ENCODE assay signal across 9 cellular contexts in genomic region chr9:137071282-137071681, GRCh38. TPM values are rescaled to one million over a fixed set of nuclear protein-coding genes. Genes with fewer than 3 reads are reported as not detected.
DNase-seq lines count a peak whose midpoint lies in the region; ATAC-seq, FAIRE-seq and TF ChIP-seq lines count a peak whose summit lies in the region.
"Had no signal": no experiment of that assay in that cellular context is flagged by ENCODE, and none has a peak within 500 bp of the region (broad histone marks: within the 10 kb centered on the region; RNA-seq: fewer than 3 reads in every experiment).

No MANE protein-coding gene starts in this region.

- 83% methylated on average over 2 of the region's 2 CpGs; no CpG with 5 or more reads in 1 of the 2 donors for WGBS in esophagus squamous epithelium, 2 donors
- WGBS in psoas muscle, 3 donors = 68 to 86% (median 85%) methylated on average over 2 of the region's 2 CpGs

- no peak for FAIRE-seq in urothelium cell line (lab: Jason Lieb, UNC)

- DNase-seq in H7 = no peak
- DNase-seq in RWPE1 (ENCODE audit: low spot score) = no peak
- no peak for DNase-seq in esophagus squamous epithelium (lab: John Stamatoyannopoulos, UW)
- DNase-seq in psoas muscle = peak in 1 of 2 donors; percentile 7
- DNase-seq in NCI-H187 (lab: John Stamatoyannopoulos, UW) = no peak
- no peak for DNase-seq in glomerular visceral epithelial cell (ENCODE audit: extremely low spot score)
- DNase-seq in urothelium cell line (ENCODE audit: low spot score) = no peak
- DNase-seq in H4 (ENCODE audit: low spot score) = no peak

- CTCF ChIA-PET in RWPE1 (lab: Yijun Ruan, JAX) = interaction anchor here (0.5 to 6.0 kb wide), 6 partner anchors 19 to 301 kb away, joined by 3 to 31 read pairs (median 13); partner anchors contain the start of gene ABCA2

- H3K4me1 ChIP-seq in esophagus squamous epithelium (peaks cover 29 to 52% (median 31%) of the 10 kb centered on the region in 3 donors), psoas muscle (peaks cover 4% of the 10 kb centered on the region)

- no peaks in the 10 kb centered on the region for H3K27me3 ChIP-seq in H7 (ENCODE audit: control insufficient read depth, insufficient read depth, low read length)
- H3K27me3 ChIP-seq in esophagus squamous epithelium = peaks cover 0 to 23% (median 0%) of the 10 kb centered on the region in 4 donors
- peaks cover 0 to 10% (median 5%) of the 10 kb centered on the region in 3 donors for H3K27me3 ChIP-seq in psoas muscle (ENCODE audit: insufficient read depth in 3 of 3, low read length in 2 of 3)

- TF ChIP-seq CTCF in RWPE1 (conservative IDR thresholded peaks at IDR 0.05; ENCODE audit: low read depth) = no peak
- no peak for TF ChIP-seq CTCF in esophagus squamous epithelium (IDR thresholded peaks at IDR 0.05)
- no peak for TF ChIP-seq CTCF in psoas muscle (IDR thresholded peaks at IDR 0.05)

- TF ChIP-seq POLR2A in esophagus squamous epithelium (IDR thresholded peaks at IDR 0.05) = no peak

- peak overlapping the region; percentile 41 for H3K4me3 ChIP-seq in H7 (ENCODE audit: insufficient read depth, low read depth, low read length)
- peak overlapping the region in 1 of 4 donors; percentile 79 for H3K4me3 ChIP-seq in esophagus squamous epithelium
- H3K4me3 ChIP-seq in psoas muscle = peak overlapping the region; percentile 58

- intact Hi-C loops in esophagus squamous epithelium (cut with DNase I) (no loop called here), psoas muscle (cut with DNase I) (no loop called here)

- ATAC-seq in psoas muscle = peak in 2 of 4 donors; percentile 0 to 5

- H3K36me3 ChIP-seq in H7 (replicated peaks; ENCODE audit: control insufficient read depth, insufficient read depth, low read length) (no peaks in the 10 kb centered on the region), esophagus squamous epithelium (no peaks in the 10 kb centered on the region), psoas muscle (ENCODE audit: insufficient read depth in 1 of 2, low read depth in 1 of 2) (no peaks in the 10 kb centered on the region)

- POLR2A ChIA-PET in RWPE1 (lab: Yijun Ruan, JAX; ENCODE audit: low non-redundant PET) = interaction anchor here (0.6 to 1.4 kb wide), 3 partner anchors 17 to 190 kb away, joined by 3 to 4 read pairs (median 3); no protein-coding TSS in a partner anchor

- H3K9me3 ChIP-seq in esophagus squamous epithelium = no peaks in the 10 kb centered on the region
- no peaks in the 10 kb centered on the region for H3K9me3 ChIP-seq in psoas muscle

- H3K27ac ChIP-seq in RWPE1 = peak overlapping the region; percentile 85
- peak overlapping the region; percentile 51 to 84 (median 73) for H3K27ac ChIP-seq in esophagus squamous epithelium
- no peak overlapping the region for H3K27ac ChIP-seq in psoas muscle

RNA-seq across cellular contexts. Expression of gene SAPCD2, which starts 0.9 kb away (rescaled TPM):
- 59.7 and 59.9 TPM in 2 replicates for total RNA-seq in H7 (2014; rRNA removed; shearing (Covaris generic))
- 10 to 100 TPM in 3 of 4 donors, 1 to 10 TPM in 1; 8.2 to 21.2 (median 14.7) TPM for total RNA-seq in esophagus squamous epithelium
- total RNA-seq in psoas muscle = under 1 TPM; 0.10 to 0.15 (median 0.12) TPM
- polyA plus RNA-seq in psoas muscle = under 1 TPM in 2 of 3 donors, not detected in 1; 0.18 to 0.22 TPM
- total RNA-seq in H4 (2014; rRNA removed; shearing (Covaris generic)) = 5.9 and 12.4 TPM in 2 replicates

RNA-seq across cellular contexts. Expression of gene UAP1L1, which starts 6.0 kb away (rescaled TPM):
- 9.0 and 14.9 TPM in 2 replicates for total RNA-seq in H7 (2014; rRNA removed; shearing (Covaris generic))
- total RNA-seq in esophagus squamous epithelium (1 to 10 TPM; 2.2 to 4.7 (median 3.7) TPM), psoas muscle (1 to 10 TPM; 1.8 to 4.5 (median 3.0) TPM)
- polyA plus RNA-seq in psoas muscle = 1 to 10 TPM; 1.5 to 2.4 (median 1.7) TPM
- total RNA-seq in H4 (2014; rRNA removed; shearing (Covaris generic)) = 6.6 and 7.4 TPM in 2 replicates

RNA-seq across cellular contexts. Expression of gene MAN1B1, which starts 15.5 kb away (rescaled TPM):
- total RNA-seq in H7 (2014; rRNA removed; shearing (Covaris generic)) = 70.5 and 70.9 TPM in 2 replicates
- total RNA-seq in esophagus squamous epithelium = 10 to 100 TPM; 25.6 to 50.9 (median 39.4) TPM
- total RNA-seq in psoas muscle = 10 to 100 TPM; 13.5 to 18.1 (median 14.4) TPM
- 10 to 100 TPM; 13.1 to 24.4 (median 21.8) TPM for polyA plus RNA-seq in psoas muscle
- 38.6 and 62.6 TPM in 2 replicates for total RNA-seq in H4 (2014; rRNA removed; shearing (Covaris generic))

RNA-seq across cellular contexts. Expression of gene ENTPD2, which starts 17.4 kb away (rescaled TPM):
- total RNA-seq in H7 (2014; rRNA removed; shearing (Covaris generic)) = not detected in 2 replicates
- total RNA-seq in esophagus squamous epithelium (1 to 10 TPM in 2 of 4 donors, under 1 TPM in 2; 0.47 to 1.3 (median 0.86) TPM), psoas muscle (1 to 10 TPM in 2 of 4 donors, under 1 TPM in 2; 0.59 to 1.4 (median 0.95) TPM)
- polyA plus RNA-seq in psoas muscle = under 1 TPM; 0.17 to 0.29 (median 0.28) TPM
- total RNA-seq in H4 (2014; rRNA removed; shearing (Covaris generic)) = not detected in 2 replicates
- total RNA-seq: fibroblast of villous mesenchyme had no signal

RNA-seq across cellular contexts. Expression of gene NPDC1, which starts 25.3 kb away (rescaled TPM):
- 10.1 and 25.1 TPM in 2 replicates for total RNA-seq in H7 (2014; rRNA removed; shearing (Covaris generic))
- 10 to 100 TPM; 11.9 to 45.2 (median 20.3) TPM for total RNA-seq in esophagus squamous epithelium
- total RNA-seq in psoas muscle = 10 to 100 TPM; 17.3 to 32.1 (median 22.6) TPM
- polyA plus RNA-seq in psoas muscle = 10 to 100 TPM; 14.8 to 23.2 (median 17.6) TPM
- 1.2 and 4.1 TPM in 2 replicates for total RNA-seq in H4 (2014; rRNA removed; shearing (Covaris generic))
